In genomic region chr15:59384507-59384906, GRCh38 we compare ENCODE assay signal across 1 cellular context.
TF ChIP-seq lines count a peak whose summit lies in the region.

No MANE protein-coding gene starts in this region.

TF ChIP-seq in GM12878, 131 proteins besides CTCF, POLR2A, EP300 and RAD21:
- TF ChIP-seq RUNX3 (IDR thresholded peaks at IDR 0.05; ENCODE audit: low read length) (peak; percentile 63), MLLT1 (IDR thresholded peaks at IDR 0.05) (no peak), MYC (IDR thresholded peaks at IDR 0.05; ENCODE audit: insufficient read depth, insufficient read length, insufficient replicate concordance, low read length, severe bottlenecking) (no peak)
